In genomic region chr19:19654441-19654840, GRCh38 we compare ENCODE assay signal across 1 cellular context.
TF ChIP-seq lines count a peak whose summit lies in the region.

No MANE protein-coding gene starts in this region.

TF ChIP-seq in HepG2, 621 proteins besides CTCF, POLR2A, EP300 and RAD21:
- TF ChIP-seq AGO2 (optimal IDR thresholded peaks at IDR 0.05; ENCODE audit: low read depth, low read length) (peak; percentile 22), ZNF407 (CRISPR knock-in tag; IDR thresholded peaks at IDR 0.05; ENCODE audit: not compliant biosample characterization) (no peak), ZNF557 (CRISPR knock-in tag; IDR thresholded peaks at IDR 0.05) (no peak)
